ENCODE assay signal across 19 cellular contexts in the genomic region with DNA sequence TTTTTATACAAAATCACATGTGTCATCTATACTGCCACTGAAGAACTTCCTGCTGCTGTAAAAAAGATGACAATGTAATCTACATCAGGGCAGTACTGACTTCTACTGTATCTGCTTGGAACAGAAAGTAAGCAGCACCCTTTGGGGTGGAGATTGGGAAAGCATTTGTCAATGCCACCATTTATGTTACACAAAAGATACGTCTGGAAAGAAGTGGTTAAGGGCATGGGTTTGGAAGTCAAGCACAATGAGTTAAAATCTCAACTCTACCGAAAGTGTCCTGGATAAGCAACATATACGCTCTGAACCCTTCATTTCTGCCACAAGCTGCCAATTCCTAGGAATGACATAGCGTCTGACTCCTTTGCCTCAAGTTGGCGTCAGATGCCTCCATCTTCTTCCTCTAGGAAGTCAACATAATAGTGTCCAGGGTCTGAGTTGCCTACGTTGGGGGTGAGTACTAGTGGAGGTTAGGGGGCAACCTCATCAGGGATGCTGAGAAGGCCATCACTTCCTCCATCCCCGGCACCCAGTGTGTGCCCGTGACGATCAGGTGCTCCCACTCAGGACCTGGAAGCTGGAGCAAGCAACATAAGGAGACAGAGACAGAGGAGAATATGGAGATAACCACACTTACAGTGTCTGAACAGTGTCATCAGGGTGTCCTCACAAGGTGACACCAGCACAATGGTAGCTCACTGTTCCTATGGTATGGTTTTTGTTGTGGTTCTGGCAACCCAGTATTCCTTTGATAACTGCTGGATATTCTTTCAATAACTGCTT. TPM values are rescaled to one million over a fixed set of nuclear protein-coding genes. Genes with fewer than 3 reads are reported as not detected.
A peak's percentile ranks its signal among the peaks of the same experiment; 100 is the strongest.
DNase-seq lines count a peak whose midpoint lies in the region; ATAC-seq, FAIRE-seq and TF ChIP-seq lines count a peak whose summit lies in the region.
"Had no signal": no experiment of that assay in that cellular context is flagged by ENCODE, and none has a peak within 500 bp of the region (broad histone marks: within the 10 kb centered on the region; RNA-seq: fewer than 3 reads in every experiment).

No MANE protein-coding gene starts in this region.

- no peaks in the 10 kb centered on the region for H3K9me3 Mint-ChIP-seq in memory B cell
- H3K9me3 Mint-ChIP-seq: CD4-positive, CD25-positive, alpha-beta regulatory T cell had no signal

- H3K27me3 ChIP-seq in K562 (ENCODE audit: control insufficient read depth in 2 of 2, insufficient read depth in 2 of 2, low read length in 2 of 2) (no peaks in the 10 kb centered on the region), A673 (replicated peaks; ENCODE audit: insufficient read depth, low read depth, low read length, poor library complexity) (no peaks in the 10 kb centered on the region)
- H3K27me3 ChIP-seq: MG63 had no signal

- peaks cover 92% of the 10 kb centered on the region for H3K79me2 ChIP-seq in K562 (ENCODE audit: control insufficient read depth, insufficient read depth, low read length)

- H3K9me3 ChIP-seq in T-helper 17 cell (ENCODE audit: control insufficient read depth, low read length, poor library complexity, severe bottlenecking): no peaks in the 10 kb centered on the region
- no peaks in the 10 kb centered on the region for H3K9me3 ChIP-seq in K562 (replicated peaks; ENCODE audit: control insufficient read depth, insufficient read depth, low read depth, low read length)
- H3K9me3 ChIP-seq in A673 (ENCODE audit: low read depth, low read length, poor library complexity, severe bottlenecking): no peaks in the 10 kb centered on the region
- H3K9me3 ChIP-seq: MG63 had no signal

- H3K27ac ChIP-seq in K562 (ENCODE audit: extremely low read depth, low read depth, low read length): peak overlapping the region; percentile 77
- H3K27ac ChIP-seq in A673 (ENCODE audit: low read depth, low read length, poor library complexity, severe bottlenecking): no peak overlapping the region

- CTCF ChIA-PET in K562 (lab: Yijun Ruan, JAX; ENCODE audit: low intra/inter-chr PET ratio) (interaction anchor here (0.5 kb wide), 1 partner anchor 274 kb away, joined by 3 read pairs; no protein-coding TSS in a partner anchor), A673 (lab: Charles Lee) (no interaction called here)

- TF ChIP-seq EP300 in K562 (IDR thresholded peaks at IDR 0.05; ENCODE audit: low read length): peak; percentile 95

- peak overlapping the region; percentile 49 to 54; a peak in 3 of 4 replicates for H3K9ac ChIP-seq in K562 (ENCODE audit: insufficient read depth in 1 of 2, low read depth in 2 of 2, low read length in 2 of 2)

- peak overlapping the region; percentile 6 for H3K27ac Mint-ChIP-seq in T-helper 17 cell
- peak overlapping the region; percentile 39 for H3K27ac Mint-ChIP-seq in memory B cell

- BruUV-seq in K562 (replicated peaks; lab: Mats Ljungman, UMichigan) (no TSS peak), A673 (replicated peaks; lab: Mats Ljungman, UMichigan) (no TSS peak)

- in situ Hi-C loops in K562 (cut with MboI): no loop called here

- POLR2A ChIA-PET in K562 (lab: Yijun Ruan, JAX): interaction anchor here (1.1 to 5.7 kb wide), 3 partner anchors 8 to 12 kb away, joined by 5 to 50 read pairs (median 5); no protein-coding TSS in a partner anchor
- POLR2A ChIA-PET in A673 (lab: Charles Lee; ENCODE audit: low non-redundant PET): no interaction called here

- TF ChIP-seq POLR2A in GM12891 (IDR thresholded peaks at IDR 0.05; ENCODE audit: low read depth, low read length) (no peak), K562 (conservative IDR thresholded peaks at IDR 0.05) (peak; percentile 29)

- H3K4me1 ChIP-seq in K562 (replicated peaks in 1 of 2; ENCODE audit: control insufficient read depth in 2 of 2, insufficient read depth in 2 of 2, low read length in 2 of 2) (peaks cover 26 to 52% of the 10 kb centered on the region in 2 experiments), A673 (ENCODE audit: insufficient read depth, low read length, poor library complexity, severe bottlenecking) (peaks cover 16% of the 10 kb centered on the region)

- H3K4me3 ChIP-seq in K562 (no peak overlapping the region), A673 (ENCODE audit: low read depth, low read length, poor library complexity, severe bottlenecking) (no peak overlapping the region)
- H3K4me3 ChIP-seq: GM12878, MG63 had no signal

- no peaks in the 10 kb centered on the region for H3K27me3 Mint-ChIP-seq in T-helper 17 cell
- H3K27me3 Mint-ChIP-seq in memory B cell: no peaks in the 10 kb centered on the region
- H3K27me3 Mint-ChIP-seq: CD4-positive, CD25-positive, alpha-beta regulatory T cell had no signal

- TF ChIP-seq RAD21 in K562 (CRISPR knock-in tag; conservative IDR thresholded peaks at IDR 0.05 in 1 of 2, IDR thresholded peaks at IDR 0.05 in 1 of 2): peak; percentile 7 to 17; a peak in 1 of 4 replicates

- H2AFZ ChIP-seq in K562 (ENCODE audit: low read depth, low read length): peak overlapping the region; percentile 21

- no peak for TF ChIP-seq CTCF in K562 (IDR thresholded peaks at IDR 0.05 in 2 of 3, conservative IDR thresholded peaks at IDR 0.05 in 1 of 3; ENCODE audit: insufficient read depth in 2 of 3, low read depth in 1 of 3, low read length in 3 of 3)
- TF ChIP-seq CTCF in A673 (conservative IDR thresholded peaks at IDR 0.05; ENCODE audit: low read depth, low read length): no peak

- H3K36me3 ChIP-seq in K562 (ENCODE audit: control insufficient read depth, insufficient read depth, low read length): peaks cover 30% of the 10 kb centered on the region
- H3K36me3 ChIP-seq in A673 (ENCODE audit: insufficient read depth, low read length, poor library complexity, severe bottlenecking): no peaks in the 10 kb centered on the region
- H3K36me3 ChIP-seq: MG63 had no signal

- H4K20me1 ChIP-seq in K562 (replicated peaks; ENCODE audit: control insufficient read depth, insufficient read depth, low read length): no peaks in the 10 kb centered on the region

- WGBS in K562 (ENCODE audit: insufficient coverage, low coverage, missing lambda C conversion rate): 24% methylated on average over 9 of the region's 9 CpGs

- intact Hi-C loops in K562 (cut with micrococcal nuclease) (loop anchor here (2.0 kb wide), 1 partner anchor 13 kb away; no protein-coding TSS in a partner anchor), A673 (cut with micrococcal nuclease; ENCODE audit: unreplicated experiment) (no loop called here)

- DNase-seq in GM12891 (ENCODE audit: insufficient read length, low spot score) (no peak), T-helper 17 cell (no peak), K562 (ENCODE audit: extremely low read depth in 1 of 4, low spot score in 3 of 4) (peak in 2 of 4 experiments; percentile 67 to 85), memory B cell (ENCODE audit: low spot score in 2 of 2) (no peak), A673 (ENCODE audit: low spot score) (no peak)
- no peak for DNase-seq in stimulated activated CD4-positive, alpha-beta T cell treated with anti-CD3 and anti-CD28 coated beads, Interleukin-4, amount 100 ng/mL, for 4 hours
- DNase-seq: CD4-positive, CD25-positive, alpha-beta regulatory T cell; COR-L47; DND-41; MG63; NCI-H1417; NCI-H1694 treated with DMSO at 0.1 percent for 48 hours; NCI-H446 treated with DMSO at 0.1 percent for 48 hours; NCI-H526 treated with DMSO at 0.1 percent for 48 hours; Right ventricle myocardium superior had no signal

- H3K4me2 ChIP-seq in K562 (ENCODE audit: insufficient read depth, low read length): peak overlapping the region; percentile 81

- H3K36me3 Mint-ChIP-seq in T-helper 17 cell (ENCODE audit: low read depth) (peaks cover 2% of the 10 kb centered on the region), memory B cell (peaks cover 10% of the 10 kb centered on the region)

- FAIRE-seq in GM12891 (lab: Jason Lieb, UNC) (peak; percentile 55), K562 (lab: Jason Lieb, UNC) (peak; percentile 80)
- FAIRE-seq: GM12878 had no signal

- no peak overlapping the region for H3K4me3 Mint-ChIP-seq in T-helper 17 cell
- H3K4me3 Mint-ChIP-seq in memory B cell: no peak overlapping the region

- H3K4me1 Mint-ChIP-seq in T-helper 17 cell (peaks cover 20% of the 10 kb centered on the region), memory B cell (peaks cover 15% of the 10 kb centered on the region)

- no peaks in the 10 kb centered on the region for H3K9me1 ChIP-seq in K562 (ENCODE audit: control insufficient read depth, insufficient read depth, low read length)

- no peak for ATAC-seq in T-helper 17 cell
- ATAC-seq in K562: peak; percentile 68
- ATAC-seq in memory B cell (ENCODE audit: low read depth): no peak
- ATAC-seq in esophagus mucosa: no peak
- ATAC-seq in HG03457 (IDR thresholded peaks at IDR 0.05; ENCODE audit: unreplicated experiment): no peak
- ATAC-seq: GM12878, HCT116 had no signal

TF ChIP-seq in GM12891, 5 proteins besides CTCF, POLR2A, EP300 and RAD21 (continues in another document):
- no peak for TF ChIP-seq POLR2AphosphoS5 (IDR thresholded peaks at IDR 0.05; ENCODE audit: low read depth, low read length)
- TF ChIP-seq POU2F2 (IDR thresholded peaks at IDR 0.05; ENCODE audit: low read depth, low read length): no peak
- TF ChIP-seq SPI1 (IDR thresholded peaks at IDR 0.05; ENCODE audit: low read depth, low read length): no peak

TF ChIP-seq in K562, 482 proteins besides CTCF, POLR2A, EP300 and RAD21 (continues in another document):
- TF ChIP-seq BCL6 (CRISPR knock-in tag; IDR thresholded peaks at IDR 0.05) (no peak), SMARCA4 (IDR thresholded peaks at IDR 0.05) (peak; percentile 93), IFI16 (CRISPR knock-in tag; IDR thresholded peaks at IDR 0.05) (no peak), SRSF7 (optimal IDR thresholded peaks at IDR 0.05; ENCODE audit: low read depth, low read length) (no peak)

RNA-seq across cellular contexts. Expression of gene SGMS1, which starts 58.3 kb away (rescaled TPM):
- 3.8 TPM for polyA plus RNA-seq in GM12891 (2012; ENCODE audit: low read depth, missing spikeins)
- total RNA-seq in T-helper 17 cell (10 to 100 TPM; 45.3 to 51.3 TPM), K562 (2014; rRNA removed) (187 and 232 TPM in 2 replicates), K562 (2014; rRNA removed; fragmentation: Illumina TruSeq; extraction: Trizol) (82.2 and 82.5 TPM in 2 replicates), K562 (2015; rRNA removed; fragmentation: Illumina TruSeq; extraction: Trizol) (82.3 and 83.8 TPM in 2 replicates), K562 (2021) (91.8 and 94.0 TPM in 2 replicates), esophagus mucosa (20.8 TPM), A673 (2021) (13.0 and 13.2 TPM in 2 replicates)
- 267 and 295 TPM in 2 replicates for total RNA-seq in K562 (2011; cell fraction: chromatin; rRNA removed; ENCODE audit: low replicate concordance)
- total RNA-seq in K562 (2011; cell fraction: nucleolus; rRNA removed): 202 and 204 TPM in 2 replicates
- 277 and 388 TPM in 2 replicates for total RNA-seq in K562 (2011; cell fraction: nucleoplasm; rRNA removed)
- polyA plus RNA-seq in K562 (2011; rRNA removed) (69.8 and 89.6 TPM in 2 replicates), K562 (2014; fragmentation: Illumina TruSeq; extraction: Trizol) (61.5 and 69.7 TPM in 2 replicates), K562 (2014; fragmentation: Nextera tagmentation; extraction: Ambion mirVana) (10 to 100 TPM; 22.6 to 25.3 TPM), K562 (2014; rRNA removed) (63.2 and 82.2 TPM in 2 replicates)
- 58.5 and 88.3 TPM in 2 replicates for polyA plus RNA-seq in K562 (2011; cell fraction: cytosol; rRNA removed)
- 74.4 and 107 TPM in 2 replicates for polyA plus RNA-seq in K562 (2011; cell fraction: nucleus; rRNA removed)
- polyA plus RNA-seq in K562 (2012): 27.2 and 40.1 TPM in 2 replicates
- polyA minus RNA-seq in K562 (2011; rRNA and poly(A)+ RNA removed): 116 and 125 TPM in 2 replicates
- 75.6 and 79.4 TPM in 2 replicates for polyA minus RNA-seq in K562 (2011; cell fraction: cytosol; rRNA and poly(A)+ RNA removed)
- polyA minus RNA-seq in K562 (2011; cell fraction: nucleus; rRNA and poly(A)+ RNA removed): 297 and 317 TPM in 2 replicates
